ENCODE assay signal across 14 cellular contexts in the genomic region with DNA sequence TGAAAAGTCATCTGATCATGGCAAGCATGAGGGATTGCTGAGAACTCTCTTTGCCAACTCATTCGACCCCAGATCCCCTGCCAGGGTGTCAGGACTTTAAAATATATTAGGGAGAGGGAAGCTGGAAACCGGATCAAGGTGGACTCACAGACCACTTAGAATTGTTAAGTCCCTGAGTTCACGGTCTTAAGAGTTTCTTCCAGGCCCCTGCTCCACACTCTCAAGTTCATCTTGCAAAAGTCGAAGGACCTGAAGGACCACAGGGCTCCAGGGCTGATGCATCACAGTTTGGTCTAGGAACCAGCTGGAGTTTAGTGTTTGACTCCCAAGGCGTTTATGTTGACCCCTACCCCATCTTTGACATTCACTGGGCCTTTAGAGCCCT. TPM values are rescaled to one million over a fixed set of nuclear protein-coding genes. Genes with fewer than 3 reads are reported as not detected.
DNase-seq lines count a peak whose midpoint lies in the region; ATAC-seq, FAIRE-seq and TF ChIP-seq lines count a peak whose summit lies in the region.
"Had no signal": no experiment of that assay in that cellular context is flagged by ENCODE, and none has a peak within 500 bp of the region (broad histone marks: within the 10 kb centered on the region; RNA-seq: fewer than 3 reads in every experiment).

No MANE protein-coding gene starts in this region.

- H3K27ac ChIP-seq in GM23338 (ENCODE audit: low read depth) (no peak overlapping the region), kidney (ENCODE audit: low read depth in 2 of 2, low read length in 2 of 2) (peak overlapping the region; percentile 9 to 86), gastrocnemius medialis (peak overlapping the region in 3 of 4 donors; percentile 55 to 73 (median 66))

- H3K4me3 Mint-ChIP-seq in GM23338 = 0 out of 3 replicates have a peak overlapping the region, but pooled peaks have one; percentile 9
- H3K4me3 Mint-ChIP-seq: naive thymus-derived CD8-positive, alpha-beta T cell had no signal

- H2AFZ ChIP-seq in GM23338 = peak overlapping the region; percentile 30; the same call in 1 of the 2 replicates

- H3K27me3 ChIP-seq in GM23338 (ENCODE audit: insufficient read depth) = no peaks in the 10 kb centered on the region
- no peaks in the 10 kb centered on the region for H3K27me3 ChIP-seq in gastrocnemius medialis

- H3K27ac Mint-ChIP-seq in GM23338 = no peak overlapping the region; the same call in 1 of the 2 replicates
- H3K27ac Mint-ChIP-seq: activated T-helper 2 cell treated with anti-CD3 and anti-CD28 coated beads, Interferon-gamma antibody, Interleukin-2, Interleukin-4, amounts not matched to agents 10 μg/mL and 5 μg/mL and 100 μg/mL, durations not matched to agents 14 hours and 24 hours and 36 hours; naive thymus-derived CD8-positive, alpha-beta T cell had no signal

- H3K9ac ChIP-seq in kidney (ENCODE audit: low read length in 2 of 2) = peak overlapping the region in 1 of 2 donors; percentile 80

- no peaks in the 10 kb centered on the region for H4K20me1 ChIP-seq in GM23338 (replicated peaks; ENCODE audit: insufficient read depth)

- no peaks in the 10 kb centered on the region for H3K36me3 ChIP-seq in GM23338 (ENCODE audit: insufficient read depth)
- H3K36me3 ChIP-seq in kidney (ENCODE audit: control insufficient read depth in 1 of 2, insufficient read depth in 2 of 2, low read length in 2 of 2) = no peaks in the 10 kb centered on the region
- H3K36me3 ChIP-seq in gastrocnemius medialis = no peaks in the 10 kb centered on the region

- H3K9me3 ChIP-seq in kidney (ENCODE audit: control insufficient read depth in 1 of 2, low read length in 2 of 2) = no peaks in the 10 kb centered on the region
- no peaks in the 10 kb centered on the region for H3K9me3 ChIP-seq in gastrocnemius medialis

- TF ChIP-seq CTCF in GM23338 (conservative IDR thresholded peaks at IDR 0.05; ENCODE audit: low read depth in 2 of 2) (no peak), astrocyte of the cerebellum (IDR thresholded peaks at IDR 0.05; ENCODE audit: low read depth, low read length, missing control alignments) (no peak), kidney (IDR thresholded peaks at IDR 0.05; ENCODE audit: borderline replicate concordance, extremely low read depth, insufficient read depth) (no peak), gastrocnemius medialis (IDR thresholded peaks at IDR 0.05 in 4 of 5, conservative IDR thresholded peaks at IDR 0.05 in 1 of 5) (no peak)

- TF ChIP-seq POLR2A in gastrocnemius medialis (IDR thresholded peaks at IDR 0.05) = no peak

- H3K4me2 ChIP-seq in GM23338 = peak overlapping the region; percentile 1

- H3K79me2 ChIP-seq in GM23338 (replicated peaks; ENCODE audit: insufficient read depth) = no peaks in the 10 kb centered on the region

- peaks cover 22% of the 10 kb centered on the region for H3K4me1 Mint-ChIP-seq in GM23338
- H3K4me1 Mint-ChIP-seq: naive thymus-derived CD8-positive, alpha-beta T cell had no signal

- no peaks in the 10 kb centered on the region for H3K9me3 Mint-ChIP-seq in GM23338
- H3K9me3 Mint-ChIP-seq: activated T-helper 2 cell treated with anti-CD3 and anti-CD28 coated beads, Interferon-gamma antibody, Interleukin-2, Interleukin-4, amounts not matched to agents 10 μg/mL and 5 μg/mL and 100 μg/mL, durations not matched to agents 14 hours and 24 hours and 36 hours; naive thymus-derived CD8-positive, alpha-beta T cell had no signal

- in situ Hi-C loops in astrocyte of the cerebellum (cut with HindIII; ENCODE audit: low sequenced_read_pairs) (no loop called here), gastrocnemius medialis (cut with MboI; ENCODE audit: low sequenced_read_pairs in 4 of 4) (no loop called here)

- DNase-seq in GM23338 (ENCODE audit: low spot score) (peak; percentile 10), astrocyte of the cerebellum (ENCODE audit: low read depth) (no peak), kidney (no peak), gastrocnemius medialis (no peak), DMS 273 (lab: John Stamatoyannopoulos, UW; ENCODE audit: unreplicated experiment) (no peak), NCI-H1436 (lab: John Stamatoyannopoulos, UW) (no peak), NCI-H1105 treated with DMSO at 0.1 percent for 48 hours (lab: John Stamatoyannopoulos, UW) (no peak)
- DNase-seq in activated T-cell treated with anti-CD3 and anti-CD28 coated beads, Interleukin-2, amount 50 U/mL, for 1 hour = no peak
- DNase-seq: activated CD4-positive, alpha-beta T cell treated with anti-CD3 and anti-CD28 coated beads for 4 hours; GDM1; naive thymus-derived CD8-positive, alpha-beta T cell; NK-92 treated with Interleukin-12 subunit alpha and Interleukin-12 subunit beta, amount 100 ng/mL, for 24 hours; SW 1271 had no signal

- H3K27me3 Mint-ChIP-seq in GM23338 (ENCODE audit: insufficient read depth, low read depth, poor library complexity) = peaks cover 4% of the 10 kb centered on the region

- no peaks in the 10 kb centered on the region for H3F3A ChIP-seq in GM23338 (replicated peaks; ENCODE audit: low read depth)

- no peaks in the 10 kb centered on the region for H3K36me3 Mint-ChIP-seq in GM23338 (ENCODE audit: low read depth)
- H3K36me3 Mint-ChIP-seq: naive thymus-derived CD8-positive, alpha-beta T cell had no signal

- H3K4me1 ChIP-seq in GM23338 (ENCODE audit: insufficient read depth) (peaks cover 29% of the 10 kb centered on the region), kidney (ENCODE audit: control insufficient read depth in 1 of 2, insufficient read depth in 1 of 2, low read depth in 1 of 2, low read length in 2 of 2) (peaks cover 0 to 2% of the 10 kb centered on the region in 2 donors), gastrocnemius medialis (peaks cover 0 to 5% of the 10 kb centered on the region in 2 donors)

- FAIRE-seq in kidney (lab: Jason Lieb, UNC) = no peak

- ATAC-seq in GM23338 (no peak; the same call in 1 of the 3 replicates), gastrocnemius medialis (no peak)
- ATAC-seq: naive thymus-derived CD8-positive, alpha-beta T cell had no signal

- H3K9me2 ChIP-seq in GM23338 (ENCODE audit: insufficient read depth) = no peaks in the 10 kb centered on the region

- intact Hi-C loops in kidney (cut with DNase I) = no loop called here
- intact Hi-C loops in gastrocnemius medialis (cut with DNase I; ENCODE audit: low total_unique reads) = no loop called here

- no peak overlapping the region for H3K4me3 ChIP-seq in GM23338
- H3K4me3 ChIP-seq in astrocyte of the cerebellum (ENCODE audit: low read depth, low read length) = peak overlapping the region; percentile 58
- H3K4me3 ChIP-seq in kidney (ENCODE audit: low read length in 2 of 2) = peak overlapping the region; percentile 65 to 80
- peak overlapping the region in 3 of 4 donors; percentile 41 to 57 (median 49) for H3K4me3 ChIP-seq in gastrocnemius medialis

TF ChIP-seq in GM23338, 12 proteins besides CTCF, POLR2A, EP300 and RAD21 (continues in another document):
- TF ChIP-seq, protein P1, sequence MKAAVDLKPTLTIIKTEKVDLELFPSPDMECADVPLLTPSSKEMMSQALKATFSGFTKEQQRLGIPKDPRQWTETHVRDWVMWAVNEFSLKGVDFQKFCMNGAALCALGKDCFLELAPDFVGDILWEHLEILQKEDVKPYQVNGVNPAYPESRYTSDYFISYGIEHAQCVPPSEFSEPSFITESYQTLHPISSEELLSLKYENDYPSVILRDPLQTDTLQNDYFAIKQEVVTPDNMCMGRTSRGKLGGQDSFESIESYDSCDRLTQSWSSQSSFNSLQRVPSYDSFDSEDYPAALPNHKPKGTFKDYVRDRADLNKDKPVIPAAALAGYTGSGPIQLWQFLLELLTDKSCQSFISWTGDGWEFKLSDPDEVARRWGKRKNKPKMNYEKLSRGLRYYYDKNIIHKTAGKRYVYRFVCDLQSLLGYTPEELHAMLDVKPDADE (IDR thresholded peaks at IDR 0.05) = no peak

RNA-seq across cellular contexts. Expression of a gene that starts 0.5 kb away (rescaled TPM):
- 0.35 and 0.39 TPM in 2 replicates for total RNA-seq in GM23338 (2014; rRNA removed; shearing (Covaris generic))
- polyA plus RNA-seq in GM23338 (2016; fragmentation: Nextera tagmentation; extraction: Ambion mirVana) (0.17 and 0.31 TPM in 2 replicates), kidney (ENCODE audit: insufficient read depth, low read depth, low replicate concordance) (1.0 TPM)
- total RNA-seq in kidney (10.1 TPM), gastrocnemius medialis (1 to 10 TPM in 2 of 4 donors, under 1 TPM in 2; 0.46 to 1.3 (median 0.90) TPM)
- total RNA-seq: activated T-helper 2 cell treated with anti-CD3 and anti-CD28 coated beads, Interferon-gamma antibody, Interleukin-2, Interleukin-4, amounts not matched to agents 10 μg/mL and 5 μg/mL and 100 μg/mL, durations not matched to agents 14 hours and 24 hours and 36 hours; naive thymus-derived CD8-positive, alpha-beta T cell had no signal
- polyA plus RNA-seq: naive thymus-derived CD8-positive, alpha-beta T cell had no signal

RNA-seq across cellular contexts. Expression of a gene that starts 37.4 kb away (rescaled TPM):
- total RNA-seq in GM23338 (2014; rRNA removed; shearing (Covaris generic)) = 16.2 and 17.1 TPM in 2 replicates
- 27.9 and 30.8 TPM in 2 replicates for polyA plus RNA-seq in GM23338 (2016; fragmentation: Nextera tagmentation; extraction: Ambion mirVana)
- total RNA-seq in kidney = 0.82 TPM
- polyA plus RNA-seq in kidney (ENCODE audit: insufficient read depth, low read depth, low replicate concordance) = 0.54 TPM
- total RNA-seq in gastrocnemius medialis = not detected
- total RNA-seq: activated T-helper 2 cell treated with anti-CD3 and anti-CD28 coated beads, Interferon-gamma antibody, Interleukin-2, Interleukin-4, amounts not matched to agents 10 μg/mL and 5 μg/mL and 100 μg/mL, durations not matched to agents 14 hours and 24 hours and 36 hours; naive thymus-derived CD8-positive, alpha-beta T cell had no signal
- polyA plus RNA-seq: naive thymus-derived CD8-positive, alpha-beta T cell had no signal
